ENCODE assay signal across 35 cellular contexts in the genomic region with DNA sequence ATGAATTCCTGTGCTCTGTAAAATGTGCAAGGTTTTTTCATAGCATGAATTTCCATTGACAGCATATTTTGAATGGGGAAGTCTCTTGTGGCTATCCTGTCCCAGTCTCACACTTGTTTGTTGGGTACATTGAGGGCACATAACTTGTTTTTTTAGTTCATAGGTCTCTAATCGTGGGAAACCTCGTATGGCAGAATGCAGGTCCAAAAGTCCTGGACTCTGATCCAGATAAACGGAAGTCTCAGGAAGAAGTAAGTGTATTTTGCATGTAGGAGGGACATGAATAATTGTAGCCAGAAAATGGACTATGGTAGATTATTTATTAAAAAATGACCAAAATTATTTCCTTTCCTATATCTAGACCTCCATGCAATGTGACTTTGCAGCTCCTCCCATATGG.
"Had no signal": no experiment of that assay in that cellular context is flagged by ENCODE, and none has a peak within 500 bp of the region (broad histone marks: within the 10 kb centered on the region; RNA-seq: fewer than 3 reads in every experiment).

No MANE protein-coding gene starts in this region.

- H3K4me2 ChIP-seq: KMS-11 had no signal

- DNase-seq: Karpas-422, Kasumi-1, MG63, MM.1S, MV-4-11, NCI-H1048, NCI-H1092, NCI-H1092 treated with DMSO at 0.1 percent for 48 hours, NCI-H1105, NCI-H1105 treated with DMSO at 0.1 percent for 48 hours, NCI-H1417, NCI-H1417 treated with DMSO at 0.1 percent for 48 hours, NCI-H1436, NCI-H1436 treated with DMSO at 0.1 percent for 48 hours, NCI-H146, NCI-H1694, NCI-H1694 treated with DMSO at 0.1 percent for 48 hours, NCI-H187, NCI-H187 treated with DMSO at 0.1 percent for 48 hours, NCI-H1930, NCI-H2029, NCI-H2029 treated with DMSO at 0.1 percent for 48 hours, NCI-H2081, NCI-H2081 treated with DMSO at 0.1 percent for 48 hours, NCI-H2107, NCI-H2171, NCI-H2171 treated with DMSO at 0.1 percent for 48 hours, NCI-H2227 treated with DMSO at 0.1 percent for 48 hours, NCI-H226, NCI-H345, NCI-H446, NCI-H446 treated with DMSO at 0.1 percent for 48 hours, NCI-H510A, NCI-H510A treated with DMSO at 0.1 percent for 48 hours had no signal

- H3K27ac ChIP-seq: KMS-11 had no signal

- H3K9ac ChIP-seq: KMS-11 had no signal

- H3K9me3 ChIP-seq: MG63 had no signal

- H3K4me3 ChIP-seq: MG63 had no signal

- H3K36me3 ChIP-seq: MG63 had no signal

- H3K27me3 ChIP-seq: MG63 had no signal
